ENCODE assay signal across 27 cellular contexts in genomic region chr16:74735554-74735953, GRCh38. TPM values are rescaled to one million over a fixed set of nuclear protein-coding genes. Genes with fewer than 3 reads are reported as not detected.
"Had no signal": no experiment of that assay in that cellular context is flagged by ENCODE, and none has a peak within 500 bp of the region (broad histone marks: within the 10 kb centered on the region; RNA-seq: fewer than 3 reads in every experiment).

No MANE protein-coding gene starts in this region.

- H3K27ac ChIP-seq: coronary artery, esophagus muscularis mucosa, gastrocnemius medialis, heart right ventricle, left ventricle myocardium inferior, lower lobe of right lung, neural progenitor cell, pancreas, spleen, thyroid gland, upper lobe of right lung, vagina had no signal

- H3K27me3 ChIP-seq: neural progenitor cell, pancreas, thyroid gland, upper lobe of right lung, vagina had no signal

- H3K4me3 ChIP-seq: coronary artery, esophagus muscularis mucosa, gastrocnemius medialis, heart right ventricle, left ventricle myocardium inferior, lower lobe of right lung, neural progenitor cell, pancreas, spleen, stomach, thyroid gland, upper lobe of right lung, vagina had no signal

- H3K27ac Mint-ChIP-seq: memory B cell; natural killer cell treated with Interleukin-12 subunit alpha and Interleukin-12 subunit beta and Interleukin-15 and Interleukin-18, amount 100 ng/mL, for 72 hours; progenitor cell of endocrine pancreas had no signal

- H3K9ac ChIP-seq: neural progenitor cell had no signal

- H3K4me3 Mint-ChIP-seq: memory B cell; natural killer cell treated with Interleukin-12 subunit alpha and Interleukin-12 subunit beta and Interleukin-15 and Interleukin-18, amount 100 ng/mL, for 72 hours had no signal

- H3K4me1 ChIP-seq: gastrocnemius medialis, heart right ventricle, left ventricle myocardium inferior, lower lobe of right lung, thyroid gland, upper lobe of right lung, vagina had no signal

- H3K36me3 Mint-ChIP-seq: natural killer cell treated with Interleukin-12 subunit alpha and Interleukin-12 subunit beta and Interleukin-15 and Interleukin-18, amount 100 ng/mL, for 72 hours; neural progenitor cell had no signal

- DNase-seq: effector CD8-positive, alpha-beta T cell; gastrocnemius medialis; heart right ventricle; islet precursor cell; left ventricle myocardium inferior; lower lobe of right lung; midbrain; occipital lobe; spleen; stimulated activated CD4-positive, alpha-beta T cell treated with anti-CD3 and anti-CD28 coated beads, Interleukin-15, amount 100 ng/mL, for 24 hours; stimulated activated CD4-positive, alpha-beta T cell treated with anti-CD3 and anti-CD28 coated beads, Interleukin-1b, Interleukin-23, amount 100 ng/mL, for 48 hours; stimulated activated naive CD4-positive, alpha-beta T cell; stomach; thyroid gland; upper lobe of right lung had no signal

- H3K9me3 ChIP-seq: esophagus muscularis mucosa, gastrocnemius medialis, heart right ventricle, left ventricle myocardium inferior, lower lobe of right lung, pancreas, spleen, stomach, thyroid gland, upper lobe of right lung, vagina had no signal

- H3K9me3 Mint-ChIP-seq: memory B cell; natural killer cell treated with Interleukin-12 subunit alpha and Interleukin-12 subunit beta and Interleukin-15 and Interleukin-18, amount 100 ng/mL, for 72 hours; neural progenitor cell had no signal

- H3K36me3 ChIP-seq: esophagus muscularis mucosa, gastrocnemius medialis, heart right ventricle, left ventricle myocardium inferior, lower lobe of right lung, neural progenitor cell, pancreas, spleen, thyroid gland, upper lobe of right lung, vagina had no signal

- ATAC-seq: gastrocnemius medialis; heart right ventricle; lower lobe of right lung; natural killer cell treated with Interleukin-12 subunit alpha and Interleukin-12 subunit beta and Interleukin-15 and Interleukin-18, amount 100 ng/mL, for 72 hours; pancreas; sciatic nerve; upper lobe of right lung had no signal

RNA-seq across cellular contexts. Expression of gene FA2H, which starts 39.1 kb away (rescaled TPM):
- total RNA-seq: dermis microvascular lymphatic vessel endothelial cell; fibroblast of villous mesenchyme; left ventricle myocardium inferior; natural killer cell treated with Interleukin-12 subunit alpha and Interleukin-12 subunit beta and Interleukin-15 and Interleukin-18, amount 100 ng/mL, for 72 hours; skeletal muscle tissue; vagina had no signal
